28 cellular contexts compared by ENCODE assay signal in the genomic region with DNA sequence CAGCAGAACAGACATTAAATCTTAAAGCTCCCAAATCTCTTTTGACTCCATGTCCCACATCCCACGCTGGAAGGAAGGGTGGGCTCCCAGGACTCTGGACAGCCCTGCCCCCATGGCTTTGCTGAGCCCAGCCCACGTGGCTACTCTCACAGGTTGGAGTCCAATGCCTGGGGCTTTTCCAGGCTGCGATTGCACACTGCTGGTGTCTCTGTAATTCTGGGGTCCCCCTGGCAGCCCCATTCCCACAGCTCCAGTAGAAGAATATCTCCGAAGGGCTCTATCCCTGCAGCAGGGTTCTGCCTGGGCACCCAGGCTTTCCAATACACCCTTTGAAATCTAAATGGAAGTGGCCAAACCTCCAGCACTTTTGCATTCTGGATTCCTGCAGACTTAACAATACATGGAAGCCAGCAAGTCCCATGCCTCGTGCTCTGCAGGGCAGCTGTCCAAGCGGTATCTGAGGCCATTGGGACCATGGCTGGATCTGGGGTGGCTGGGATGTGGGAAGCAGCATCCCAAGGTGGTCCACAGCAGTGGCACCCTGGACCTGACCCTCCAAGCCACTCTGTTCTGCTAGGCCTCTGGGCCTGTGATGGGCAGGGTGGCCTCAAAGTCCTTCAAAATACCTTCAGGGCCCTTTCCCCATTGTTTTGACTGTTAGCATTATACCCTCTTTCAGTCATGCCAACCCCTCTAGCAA. TPM values are rescaled to one million over a fixed set of nuclear protein-coding genes. Genes with fewer than 3 reads are reported as not detected.
"Had no signal": no experiment of that assay in that cellular context is flagged by ENCODE, and none has a peak within 500 bp of the region (broad histone marks: within the 10 kb centered on the region; RNA-seq: fewer than 3 reads in every experiment).

No MANE protein-coding gene starts in this region.

- DNase-seq: activated CD4-positive, alpha-beta T cell treated with anti-CD3 and anti-CD28 coated beads for 1 hour; activated CD4-positive, alpha-beta T cell treated with anti-CD3 and anti-CD28 coated beads, Interleukin-2, amount 10 ng/mL, durations not matched to agents 7 days and 5 days; activated CD8-positive, alpha-beta memory T cell treated with anti-CD3 and anti-CD28 coated beads for 24 hours; activated naive CD4-positive, alpha-beta T cell treated with anti-CD3 and anti-CD28 coated beads, Interleukin-2, amount 50 U/mL, for 16 hours; activated naive CD8-positive, alpha-beta T cell treated with anti-CD3 and anti-CD28 coated beads, Interleukin-2, amount 10 ng/mL, durations not matched to agents 7 days and 5 days; activated T-cell treated with anti-CD3 and anti-CD28 coated beads, Interleukin-2, amount 50 U/mL, for 72 hours; adrenal gland; anterior cingulate cortex; NCI-H1048; NCI-H1930; NCI-H2171 treated with DMSO at 0.1 percent for 48 hours; NCI-H345; NCI-H510A treated with DMSO at 0.1 percent for 48 hours; NCI-H69; Peyer's patch; SHP77; SW 1271; T-helper 9 cell had no signal

- H3K4me1 ChIP-seq: adrenal gland, Peyer's patch, SJSA1 had no signal

- H3K27ac Mint-ChIP-seq: activated CD4-positive, alpha-beta T cell treated with anti-CD3 and anti-CD28 coated beads, Interleukin-2, amount 10 ng/mL, durations not matched to agents 7 days and 5 days; activated naive CD8-positive, alpha-beta T cell treated with anti-CD3 and anti-CD28 coated beads, Interleukin-2, amount 10 ng/mL, durations not matched to agents 7 days and 5 days; activated T-cell treated with anti-CD3 and anti-CD28 coated beads, Interleukin-2, amount 50 U/mL, for 72 hours; IgD-negative memory B cell; WTC11 had no signal

- H3K4me3 Mint-ChIP-seq: activated CD4-positive, alpha-beta T cell treated with anti-CD3 and anti-CD28 coated beads, Interleukin-2, amount 10 ng/mL, durations not matched to agents 7 days and 5 days; activated naive CD8-positive, alpha-beta T cell treated with anti-CD3 and anti-CD28 coated beads, Interleukin-2, amount 10 ng/mL, durations not matched to agents 7 days and 5 days; activated T-cell treated with anti-CD3 and anti-CD28 coated beads, Interleukin-2, amount 50 U/mL, for 72 hours; central memory CD8-positive, alpha-beta T cell; IgD-negative memory B cell; WTC11 had no signal

- H3K9me3 Mint-ChIP-seq: central memory CD8-positive, alpha-beta T cell had no signal

- H3K27ac ChIP-seq: adrenal gland, Peyer's patch, RWPE1, SJSA1 had no signal

- ATAC-seq: activated T-cell treated with anti-CD3 and anti-CD28 coated beads, Interleukin-2, amount 50 U/mL, for 72 hours; SK-N-SH treated with all-trans-retinoic acid at 6 μM for 48 hours; WTC11 had no signal

- H3K27me3 ChIP-seq: adrenal gland, Peyer's patch had no signal

- H3K4me3 ChIP-seq: adrenal gland, Peyer's patch, SJSA1 had no signal

- H3K9me3 ChIP-seq: SJSA1 had no signal

- H3K4me1 Mint-ChIP-seq: activated naive CD8-positive, alpha-beta T cell treated with anti-CD3 and anti-CD28 coated beads, Interleukin-2, amount 10 ng/mL, durations not matched to agents 7 days and 5 days had no signal

- H3K36me3 ChIP-seq: adrenal gland, Peyer's patch, SJSA1 had no signal

RNA-seq across cellular contexts. Expression of a gene that starts 47.9 kb away (rescaled TPM):
- total RNA-seq: activated CD4-positive, alpha-beta T cell treated with anti-CD3 and anti-CD28 coated beads, Interleukin-2, amount 10 ng/mL, durations not matched to agents 7 days and 5 days; activated naive CD8-positive, alpha-beta T cell treated with anti-CD3 and anti-CD28 coated beads, Interleukin-2, amount 10 ng/mL, durations not matched to agents 7 days and 5 days; activated T-cell treated with anti-CD3 and anti-CD28 coated beads, Interleukin-2, amount 50 U/mL, for 72 hours; LHCN-M2; SJSA1; T-helper 1 cell treated with Interleukin-12 subunit alpha and Interleukin-12 subunit beta and Interleukin-4 antibody, amounts not matched to agents 30 ng/mL and 1 ng/mL, for 36 hours; WTC11 had no signal

RNA-seq across cellular contexts. Expression of a gene that starts 50.9 kb away (rescaled TPM):
- total RNA-seq: LHCN-M2; M059J; SJSA1; T-helper 1 cell treated with Interleukin-12 subunit alpha and Interleukin-12 subunit beta and Interleukin-4 antibody, amounts not matched to agents 30 ng/mL and 1 ng/mL, for 36 hours had no signal

RNA-seq across cellular contexts. Expression of a gene that starts 58.5 kb away (rescaled TPM):
- total RNA-seq: activated CD4-positive, alpha-beta T cell treated with anti-CD3 and anti-CD28 coated beads, Interleukin-2, amount 10 ng/mL, durations not matched to agents 7 days and 5 days; activated naive CD8-positive, alpha-beta T cell treated with anti-CD3 and anti-CD28 coated beads, Interleukin-2, amount 10 ng/mL, durations not matched to agents 7 days and 5 days; activated T-cell treated with anti-CD3 and anti-CD28 coated beads, Interleukin-2, amount 50 U/mL, for 72 hours; bronchial epithelial cell; LHCN-M2; M059J; Peyer's patch; SJSA1; T-helper 1 cell treated with Interleukin-12 subunit alpha and Interleukin-12 subunit beta and Interleukin-4 antibody, amounts not matched to agents 30 ng/mL and 1 ng/mL, for 36 hours; WTC11 had no signal
